ENCODE assay signal across 9 cellular contexts in the genomic region with DNA sequence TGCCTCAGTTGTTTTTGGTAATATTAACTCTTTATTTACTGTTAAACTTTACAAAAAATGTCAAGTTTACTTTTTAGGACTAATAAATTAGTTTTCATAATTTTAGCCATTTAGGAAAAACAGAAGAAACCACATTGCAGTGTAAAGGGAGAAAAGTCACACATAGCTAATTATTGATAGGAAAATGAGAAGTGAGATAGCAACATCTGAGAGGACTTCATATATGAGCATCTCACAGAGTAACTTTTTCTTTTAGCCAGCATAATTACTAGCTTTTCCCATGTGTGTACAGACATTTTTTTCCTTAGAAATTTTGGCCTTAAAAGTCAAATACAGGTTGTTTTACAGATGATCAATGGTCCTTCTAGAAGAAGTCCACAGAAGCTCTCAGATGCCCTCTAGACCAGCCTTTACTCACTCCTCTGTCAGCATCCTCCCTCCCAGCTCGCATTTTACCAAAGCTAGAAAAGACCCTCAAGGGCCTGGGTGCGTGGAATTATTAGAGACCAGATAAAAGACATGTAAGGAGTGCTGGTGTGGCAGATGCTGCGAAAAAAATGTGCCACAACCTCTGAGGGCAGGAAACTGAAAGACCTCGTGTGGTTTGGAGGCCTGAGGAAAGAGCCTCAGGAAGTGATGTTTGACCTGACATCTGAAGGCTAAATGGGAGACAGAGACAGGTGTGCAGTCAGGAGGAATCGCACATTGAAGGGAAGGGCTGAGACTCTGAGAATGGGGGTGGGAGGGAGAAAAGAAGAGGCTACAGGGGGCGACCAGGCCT.
A peak's percentile ranks its signal among the peaks of the same experiment; 100 is the strongest.
DNase-seq lines count a peak whose midpoint lies in the region; ATAC-seq and TF ChIP-seq lines count a peak whose summit lies in the region.
"Had no signal": no experiment of that assay in that cellular context is flagged by ENCODE, and none has a peak within 500 bp of the region (broad histone marks: within the 10 kb centered on the region; RNA-seq: fewer than 3 reads in every experiment).

No MANE protein-coding gene starts in this region.

- no peaks in the 10 kb centered on the region for H3K36me3 Mint-ChIP-seq in stimulated activated memory B cell treated with anti-CD40 and anti-IgM and Interleukin-4, amounts not matched to agents 10 μg/mL and 1 μg/mL and 100 μg/mL, for 72 hours

- H3K27ac Mint-ChIP-seq in stimulated activated memory B cell treated with anti-CD40 and anti-IgM and Interleukin-4, amounts not matched to agents 10 μg/mL and 1 μg/mL and 100 μg/mL, for 72 hours: no peak overlapping the region

- H3K4me3 Mint-ChIP-seq in stimulated activated memory B cell treated with anti-CD40 and anti-IgM and Interleukin-4, amounts not matched to agents 10 μg/mL and 1 μg/mL and 100 μg/mL, for 72 hours: no peak overlapping the region
- H3K4me3 Mint-ChIP-seq: brain had no signal

- peaks cover 10% of the 10 kb centered on the region for H3K4me1 Mint-ChIP-seq in stimulated activated memory B cell treated with anti-CD40 and anti-IgM and Interleukin-4, amounts not matched to agents 10 μg/mL and 1 μg/mL and 100 μg/mL, for 72 hours

- no peak overlapping the region for H3K18ac ChIP-seq in mesendoderm (ENCODE audit: low read length)

- H3K27me3 ChIP-seq in OCI-LY3 (ENCODE audit: low read depth, low read length) (peaks cover 24% of the 10 kb centered on the region), mesendoderm (ENCODE audit: insufficient read depth, low read length, poor library complexity) (no peaks in the 10 kb centered on the region)

- no peak overlapping the region for H2AK5ac ChIP-seq in mesendoderm (ENCODE audit: low read length)

- H3K4me3 ChIP-seq in OCI-LY3 (ENCODE audit: low read length) (peak overlapping the region; percentile 67), mesendoderm (ENCODE audit: low read length) (no peak overlapping the region)

- no peaks in the 10 kb centered on the region for H3K9me3 Mint-ChIP-seq in stimulated activated memory B cell treated with anti-CD40 and anti-IgM and Interleukin-4, amounts not matched to agents 10 μg/mL and 1 μg/mL and 100 μg/mL, for 72 hours

- no CpG with 5 or more reads among the region's 6 CpGs for WGBS in mesendoderm (ENCODE audit: extremely low coverage, insufficient coverage, low lambda C conversion rate)

- no peak overlapping the region for H2BK120ac ChIP-seq in mesendoderm (ENCODE audit: low read depth, low read length)

- peak overlapping the region; percentile 51; the same call in 1 of the 2 replicates for H3K9ac ChIP-seq in OCI-LY3 (ENCODE audit: low read length)
- no peak overlapping the region for H3K9ac ChIP-seq in mesendoderm (ENCODE audit: low read length)

- H3K9me3 ChIP-seq in OCI-LY3 (ENCODE audit: insufficient read depth, low read length): no peaks in the 10 kb centered on the region

- no peak overlapping the region for H4K5ac ChIP-seq in mesendoderm (ENCODE audit: low read length)

- H3K27me3 Mint-ChIP-seq in stimulated activated memory B cell treated with anti-CD40 and anti-IgM and Interleukin-4, amounts not matched to agents 10 μg/mL and 1 μg/mL and 100 μg/mL, for 72 hours: peaks cover 13% of the 10 kb centered on the region
- H3K27me3 Mint-ChIP-seq: brain had no signal

- H3K4ac ChIP-seq in mesendoderm (ENCODE audit: low read depth, low read length): no peak overlapping the region

- no peak overlapping the region for H4K8ac ChIP-seq in mesendoderm (ENCODE audit: low read depth, low read length)

- ATAC-seq in GM19372 (IDR thresholded peaks at IDR 0.05; ENCODE audit: low read depth, unreplicated experiment) (peak; percentile 74), HG02678 (IDR thresholded peaks at IDR 0.05; ENCODE audit: unreplicated experiment) (peak; percentile 64)
- peak; percentile 52 for ATAC-seq in stimulated activated memory B cell treated with anti-CD40 and anti-IgM and Interleukin-4, amounts not matched to agents 10 μg/mL and 1 μg/mL and 100 μg/mL, for 72 hours

- H3K36me3 ChIP-seq in OCI-LY3 (replicated peaks; ENCODE audit: low read depth, low read length) (peaks cover 10% of the 10 kb centered on the region), mesendoderm (ENCODE audit: control insufficient read depth, insufficient read depth, low read length) (no peaks in the 10 kb centered on the region)

- H2BK15ac ChIP-seq in mesendoderm (replicated peaks; ENCODE audit: low read depth): no peak overlapping the region

- H3K27ac ChIP-seq in OCI-LY3 (ENCODE audit: low read length) (peak overlapping the region; percentile 65), mesendoderm (ENCODE audit: low read depth, low read length) (no peak overlapping the region)

- DNase-seq in SKM-1 (lab: John Stamatoyannopoulos, UW; ENCODE audit: unreplicated experiment) (no peak), hippocampal formation (lab: John Stamatoyannopoulos, UW) (no peak), mesendoderm (no peak), NCI-H2081 (lab: John Stamatoyannopoulos, UW) (no peak)

- peak overlapping the region; percentile 93 for H3K4me2 ChIP-seq in OCI-LY3 (ENCODE audit: low read length)
- no peak overlapping the region for H3K4me2 ChIP-seq in mesendoderm (ENCODE audit: low read length)

- no peak overlapping the region for H3K23ac ChIP-seq in mesendoderm (ENCODE audit: low read length)

- TF ChIP-seq CTCF in OCI-LY3 (IDR thresholded peaks at IDR 0.05; ENCODE audit: low read depth, low read length): no peak

- no peak overlapping the region for H2AFZ ChIP-seq in OCI-LY3 (ENCODE audit: low read depth, low read length)

- H3K79me2 ChIP-seq in OCI-LY3 (ENCODE audit: low read length) (no peaks in the 10 kb centered on the region), mesendoderm (ENCODE audit: control insufficient read depth, insufficient read depth, low read length) (no peaks in the 10 kb centered on the region)

- H3K79me1 ChIP-seq in mesendoderm (ENCODE audit: low read length): no peaks in the 10 kb centered on the region

- H4K20me1 ChIP-seq in OCI-LY3 (ENCODE audit: insufficient read depth, low read length): peaks cover 9% of the 10 kb centered on the region

- no peak overlapping the region for H3K56ac ChIP-seq in mesendoderm (ENCODE audit: low read length)

- no peak overlapping the region for H2BK5ac ChIP-seq in mesendoderm (ENCODE audit: low read length)

- peaks cover 50% of the 10 kb centered on the region for H3K4me1 ChIP-seq in OCI-LY3 (ENCODE audit: low read length)
- peaks cover 5% of the 10 kb centered on the region for H3K4me1 ChIP-seq in mesendoderm (ENCODE audit: control insufficient read depth, low read depth, low read length)
